ENCODE assay signal across 8 cellular contexts in genomic region chr22:41857160-41857859, GRCh38. TPM values are rescaled to one million over a fixed set of nuclear protein-coding genes. Genes with fewer than 3 reads are reported as not detected.
DNase-seq lines count a peak whose midpoint lies in the region; ATAC-seq and TF ChIP-seq lines count a peak whose summit lies in the region.

No MANE protein-coding gene starts in this region.

- H3K79me2 ChIP-seq in GM23338 (replicated peaks; ENCODE audit: insufficient read depth): peaks cover 100% of the 10 kb centered on the region

- no peak overlapping the region for H3K4me3 Mint-ChIP-seq in GM23338
- peak overlapping the region; percentile 60 for H3K4me3 Mint-ChIP-seq in activated T-helper 1 cell treated with anti-CD3 and anti-CD28 coated beads, Interleukin-12 subunit alpha, Interleukin-12 subunit beta, Interleukin-2, Interleukin-4 antibody, amounts not matched to agents 30 ng/mL and 10 ng/mL and 1 ng/mL, durations not matched to agents 14 hours and 24 hours and 36 hours

- peaks cover 88% of the 10 kb centered on the region for H4K20me1 ChIP-seq in GM23338 (replicated peaks; ENCODE audit: insufficient read depth)

- peaks cover 5% of the 10 kb centered on the region for H3K27me3 Mint-ChIP-seq in GM23338 (ENCODE audit: insufficient read depth, low read depth, poor library complexity)
- H3K27me3 Mint-ChIP-seq in activated T-helper 1 cell treated with anti-CD3 and anti-CD28 coated beads, Interleukin-12 subunit alpha, Interleukin-12 subunit beta, Interleukin-2, Interleukin-4 antibody, amounts not matched to agents 30 ng/mL and 10 ng/mL and 1 ng/mL, durations not matched to agents 14 hours and 24 hours and 36 hours (ENCODE audit: insufficient read depth): no peaks in the 10 kb centered on the region

- H3K4me1 Mint-ChIP-seq in GM23338: peaks cover 17% of the 10 kb centered on the region
- H3K4me1 Mint-ChIP-seq in activated T-helper 1 cell treated with anti-CD3 and anti-CD28 coated beads, Interleukin-12 subunit alpha, Interleukin-12 subunit beta, Interleukin-2, Interleukin-4 antibody, amounts not matched to agents 30 ng/mL and 10 ng/mL and 1 ng/mL, durations not matched to agents 14 hours and 24 hours and 36 hours (ENCODE audit: low read depth): peaks cover 72% of the 10 kb centered on the region

- ATAC-seq in GM23338 (peak; percentile 89), HG03565 (IDR thresholded peaks at IDR 0.05; ENCODE audit: unreplicated experiment) (no peak), HG02678 (IDR thresholded peaks at IDR 0.05; ENCODE audit: unreplicated experiment) (no peak)

- H2AFZ ChIP-seq in GM23338: no peak overlapping the region

- no peaks in the 10 kb centered on the region for H3K9me2 ChIP-seq in GM23338 (ENCODE audit: insufficient read depth)

- H3K27ac ChIP-seq in GM23338 (ENCODE audit: low read depth): peak overlapping the region; percentile 61

- intact Hi-C loops in activated T-helper 1 cell treated with anti-CD3 and anti-CD28 coated beads, Interleukin-12 subunit alpha, Interleukin-12 subunit beta, Interleukin-2, Interleukin-4 antibody, amounts not matched to agents 30 ng/mL and 10 ng/mL and 1 ng/mL, durations not matched to agents 14 hours and 24 hours and 36 hours (cut with micrococcal nuclease): loop anchor here (1.0 kb wide), 5 partner anchors 14 to 160 kb away; no protein-coding TSS in a partner anchor

- peaks cover 17% of the 10 kb centered on the region for H3K4me1 ChIP-seq in GM23338 (ENCODE audit: insufficient read depth)

- peak; percentile 70 for TF ChIP-seq CTCF in AG09309 (IDR thresholded peaks at IDR 0.05; ENCODE audit: control insufficient read depth, insufficient read depth, low read depth, low read length, missing control alignments)
- TF ChIP-seq CTCF in GM23338 (conservative IDR thresholded peaks at IDR 0.05; ENCODE audit: low read depth in 2 of 2): peak; percentile 77 to 79

- H3K36me3 Mint-ChIP-seq in GM23338 (ENCODE audit: low read depth): peaks cover 10% of the 10 kb centered on the region; the same call in 2 of the 3 replicates
- H3K36me3 Mint-ChIP-seq in activated T-helper 1 cell treated with anti-CD3 and anti-CD28 coated beads, Interleukin-12 subunit alpha, Interleukin-12 subunit beta, Interleukin-2, Interleukin-4 antibody, amounts not matched to agents 30 ng/mL and 10 ng/mL and 1 ng/mL, durations not matched to agents 14 hours and 24 hours and 36 hours (ENCODE audit: low read depth): peaks cover 29% of the 10 kb centered on the region

- peaks cover 8% of the 10 kb centered on the region; the same call in 1 of the 2 replicates for H3F3A ChIP-seq in GM23338 (replicated peaks; ENCODE audit: low read depth)

- DNase-seq in AG09309 (ENCODE audit: low read depth): no peak
- peak; percentile 91 for DNase-seq in GM23338 (ENCODE audit: low spot score)
- peak; percentile 35 for DNase-seq in RPMI8226
- peak; percentile 71 for DNase-seq in activated T-helper 1 cell treated with anti-CD3 and anti-CD28 coated beads, Interleukin-12 subunit alpha, Interleukin-12 subunit beta, Interleukin-2, Interleukin-4 antibody, amounts not matched to agents 30 ng/mL and 10 ng/mL and 1 ng/mL, durations not matched to agents 14 hours and 24 hours and 36 hours (ENCODE audit: low spot score)
- DNase-seq in fibroblast of the conjunctiva (ENCODE audit: low read depth): peak; percentile 35
- peak; percentile 17 for DNase-seq in pulmonary artery endothelial cell (ENCODE audit: low read depth, low spot score)

- H3K4me2 ChIP-seq in GM23338: no peak overlapping the region

- H3K27me3 ChIP-seq in GM23338 (ENCODE audit: insufficient read depth): no peaks in the 10 kb centered on the region

- no peaks in the 10 kb centered on the region for H3K9me3 Mint-ChIP-seq in GM23338
- H3K9me3 Mint-ChIP-seq in activated T-helper 1 cell treated with anti-CD3 and anti-CD28 coated beads, Interleukin-12 subunit alpha, Interleukin-12 subunit beta, Interleukin-2, Interleukin-4 antibody, amounts not matched to agents 30 ng/mL and 10 ng/mL and 1 ng/mL, durations not matched to agents 14 hours and 24 hours and 36 hours: no peaks in the 10 kb centered on the region

- H3K36me3 ChIP-seq in GM23338 (ENCODE audit: insufficient read depth): peaks cover 10% of the 10 kb centered on the region

- peak overlapping the region; percentile 45; the same call in 1 of the 2 replicates for H3K27ac Mint-ChIP-seq in GM23338
- peak overlapping the region; percentile 99 for H3K27ac Mint-ChIP-seq in activated T-helper 1 cell treated with anti-CD3 and anti-CD28 coated beads, Interleukin-12 subunit alpha, Interleukin-12 subunit beta, Interleukin-2, Interleukin-4 antibody, amounts not matched to agents 30 ng/mL and 10 ng/mL and 1 ng/mL, durations not matched to agents 14 hours and 24 hours and 36 hours

- H3K4me3 ChIP-seq in AG09309 (ENCODE audit: control insufficient read depth, low read depth, low read length): no peak overlapping the region
- H3K4me3 ChIP-seq in GM23338: no peak overlapping the region

RNA-seq across cellular contexts. Expression of gene SREBF2, which starts 24.4 kb away (rescaled TPM):
- total RNA-seq in GM23338 (2014; rRNA removed; shearing (Covaris generic)): 147 and 163 TPM in 2 replicates
- polyA plus RNA-seq in GM23338 (2016; fragmentation: Nextera tagmentation; extraction: Ambion mirVana): 48.7 and 49.8 TPM in 2 replicates
- 235 and 245 TPM in 2 replicates for total RNA-seq in activated T-helper 1 cell treated with anti-CD3 and anti-CD28 coated beads, Interleukin-12 subunit alpha, Interleukin-12 subunit beta, Interleukin-2, Interleukin-4 antibody, amounts not matched to agents 30 ng/mL and 10 ng/mL and 1 ng/mL, durations not matched to agents 14 hours and 24 hours and 36 hours
- 47.9 and 60.6 TPM in 2 replicates for total RNA-seq in pulmonary artery endothelial cell

RNA-seq across cellular contexts. Expression of gene CCDC134, which starts 56.8 kb away (rescaled TPM):
- total RNA-seq in GM23338 (2014; rRNA removed; shearing (Covaris generic)): 21.0 and 24.5 TPM in 2 replicates
- 2.7 and 4.2 TPM in 2 replicates for polyA plus RNA-seq in GM23338 (2016; fragmentation: Nextera tagmentation; extraction: Ambion mirVana)
- total RNA-seq in activated T-helper 1 cell treated with anti-CD3 and anti-CD28 coated beads, Interleukin-12 subunit alpha, Interleukin-12 subunit beta, Interleukin-2, Interleukin-4 antibody, amounts not matched to agents 30 ng/mL and 10 ng/mL and 1 ng/mL, durations not matched to agents 14 hours and 24 hours and 36 hours: 18.0 and 19.6 TPM in 2 replicates
- 6.7 and 11.2 TPM in 2 replicates for total RNA-seq in pulmonary artery endothelial cell

RNA-seq across cellular contexts. Expression of gene SHISA8, which starts 57.6 kb away (rescaled TPM):
- total RNA-seq in GM23338 (2014; rRNA removed; shearing (Covaris generic)): 0.62 and 5.1 TPM in 2 replicates
- 0.21 TPM in 1 of 2 replicates, not detected in the other for polyA plus RNA-seq in GM23338 (2016; fragmentation: Nextera tagmentation; extraction: Ambion mirVana)
- 5.8 and 6.1 TPM in 2 replicates for total RNA-seq in activated T-helper 1 cell treated with anti-CD3 and anti-CD28 coated beads, Interleukin-12 subunit alpha, Interleukin-12 subunit beta, Interleukin-2, Interleukin-4 antibody, amounts not matched to agents 30 ng/mL and 10 ng/mL and 1 ng/mL, durations not matched to agents 14 hours and 24 hours and 36 hours
- total RNA-seq in pulmonary artery endothelial cell: not detected in 2 replicates
